Comparison of ENCODE assay signal across 8 cellular contexts in the genomic region with DNA sequence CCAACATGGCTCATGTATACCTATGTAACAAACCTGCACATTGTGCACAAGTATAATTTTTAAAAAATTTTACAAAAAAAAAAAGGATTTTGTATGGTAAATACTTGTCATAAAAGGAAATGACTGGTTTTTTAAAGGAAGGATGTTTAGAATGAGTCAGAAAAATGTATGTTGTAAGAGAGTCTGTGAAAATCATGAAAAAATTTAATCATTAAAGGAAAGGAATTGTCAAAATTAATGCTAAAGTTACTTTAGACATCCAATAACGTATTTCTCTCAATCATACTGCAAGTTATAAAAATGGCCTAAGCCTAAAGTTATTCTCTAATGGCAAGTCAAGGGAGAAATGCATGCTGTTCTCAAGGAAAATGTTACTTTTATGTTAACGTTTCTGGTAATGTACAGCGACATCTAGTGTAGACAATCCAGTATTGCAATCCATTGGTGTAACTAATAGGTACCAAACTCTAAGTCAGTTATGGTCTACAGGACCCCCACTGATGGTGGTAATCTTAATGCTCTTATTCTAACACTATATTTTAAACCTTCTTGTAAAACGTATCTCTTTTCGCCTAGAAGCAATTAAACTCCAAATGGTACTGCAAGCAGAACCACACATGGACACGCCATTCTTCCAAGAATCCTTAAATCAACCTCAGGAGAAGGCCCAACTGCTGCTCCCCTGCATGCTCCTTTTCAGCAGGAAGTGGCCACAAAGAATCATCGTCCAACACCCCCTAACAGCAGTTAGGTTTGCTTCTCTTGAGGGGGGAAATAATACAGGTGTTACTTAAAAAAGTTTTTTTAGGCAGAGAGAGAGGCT. TPM values are rescaled to one million over a fixed set of nuclear protein-coding genes. Genes with fewer than 3 reads are reported as not detected.
DNase-seq lines count a peak whose midpoint lies in the region; ATAC-seq and TF ChIP-seq lines count a peak whose summit lies in the region.

No MANE protein-coding gene starts in this region.

- H3K27me3 Mint-ChIP-seq in immature natural killer cell (ENCODE audit: low read depth in 3 of 3) = no peaks in the 10 kb centered on the region

- DNase-seq in AG04450 (ENCODE audit: low read depth, low spot score) (no peak), NCI-H1694 treated with DMSO at 0.1 percent for 48 hours (lab: John Stamatoyannopoulos, UW) (peak; percentile 66), adipocyte (ENCODE audit: low read depth) (peak; percentile 82), immature natural killer cell (peak; percentile 40 to 53 (median 50)), vagina (ENCODE audit: extremely low spot score in 2 of 2) (no peak)
- no peak for DNase-seq in stimulated activated naive CD8-positive, alpha-beta T cell treated with anti-CD3 and anti-CD28 coated beads, Interleukin-15, Interleukin-2, amounts not matched to agents 100 U/mL and 50 U/mL, for 24 hours

- peaks cover 0 to 4% of the 10 kb centered on the region in 2 donors for H3K4me1 Mint-ChIP-seq in immature natural killer cell

- no peaks in the 10 kb centered on the region for H3K36me3 Mint-ChIP-seq in immature natural killer cell

- no peaks in the 10 kb centered on the region for H3K9me3 ChIP-seq in AG04450 (ENCODE audit: control insufficient read depth, insufficient read depth, low read length)
- H3K9me3 ChIP-seq in adipocyte (ENCODE audit: control insufficient read depth, low read length) = no peaks in the 10 kb centered on the region
- no peaks in the 10 kb centered on the region for H3K9me3 ChIP-seq in vagina

- H3K9me3 Mint-ChIP-seq in immature natural killer cell = no peaks in the 10 kb centered on the region

- no peak for TF ChIP-seq POLR2A in vagina (IDR thresholded peaks at IDR 0.05)

- H3K4me3 ChIP-seq in AG04450 (ENCODE audit: low read depth, low read length) (no peak overlapping the region), adipocyte (ENCODE audit: low read length) (no peak overlapping the region), vagina (no peak overlapping the region)

- H3K27ac ChIP-seq in AG04450 (ENCODE audit: low read depth, low read length) = peak overlapping the region; percentile 71
- H3K27ac ChIP-seq in vagina = no peak overlapping the region

- peak; percentile 69 for TF ChIP-seq CTCF in AG04450 (IDR thresholded peaks at IDR 0.05; ENCODE audit: low read depth, low read length)
- peak; percentile 67 for TF ChIP-seq CTCF in GM12874 (IDR thresholded peaks at IDR 0.05; ENCODE audit: insufficient read depth, low read depth, low read length)
- TF ChIP-seq CTCF in vagina (IDR thresholded peaks at IDR 0.05) = peak; percentile 20 to 54 (median 54)

- no peak overlapping the region for H3K4me3 Mint-ChIP-seq in immature natural killer cell

- H3K9ac ChIP-seq in adipocyte (ENCODE audit: low read length) = no peak overlapping the region

- POLR2A ChIA-PET in AG04450 (lab: Yijun Ruan, JAX) = interaction anchor here (0.9 kb wide), 1 partner anchor 36 kb away, joined by 3 read pairs; the partner anchor contains the start of gene NCEH1

- CTCF ChIA-PET in AG04450 (lab: Charles Lee) = interaction anchor here (1.0 to 3.9 kb wide), 8 partner anchors 8 to 94 kb away, joined by 3 to 47 read pairs (median 4); partner anchors contain the start of gene ECT2

- H3K27me3 ChIP-seq in AG04450 (ENCODE audit: control insufficient read depth, insufficient read depth, low read length) (no peaks in the 10 kb centered on the region), adipocyte (replicated peaks; ENCODE audit: control insufficient read depth, insufficient read depth, low read length) (no peaks in the 10 kb centered on the region), vagina (no peaks in the 10 kb centered on the region)

- H3K27ac Mint-ChIP-seq in immature natural killer cell = no peak overlapping the region

- intact Hi-C loops in vagina (cut with DNase I) = no loop called here

- H3K4me1 ChIP-seq in adipocyte (ENCODE audit: control insufficient read depth, insufficient read depth, low read length) = peaks cover 15% of the 10 kb centered on the region
- H3K4me1 ChIP-seq in vagina = peaks cover 31% of the 10 kb centered on the region

- ATAC-seq in HG02870 (IDR thresholded peaks at IDR 0.05; ENCODE audit: unreplicated experiment) = no peak
- ATAC-seq in stimulated activated naive CD8-positive, alpha-beta T cell treated with anti-CD3 and anti-CD28 coated beads, Interleukin-15, Interleukin-2, amounts not matched to agents 100 U/mL and 50 U/mL, for 24 hours = no peak

- H3K36me3 ChIP-seq in adipocyte (ENCODE audit: control insufficient read depth, insufficient read depth, low read length, severe bottlenecking) (no peaks in the 10 kb centered on the region), vagina (no peaks in the 10 kb centered on the region)

RNA-seq across cellular contexts. Expression of gene NCEH1, which starts 35.3 kb away (rescaled TPM):
- 11.9 and 14.6 TPM in 2 replicates for polyA plus RNA-seq in AG04450 (2011; rRNA removed)
- polyA minus RNA-seq in AG04450 (2011; rRNA and poly(A)+ RNA removed) = 14.8 and 16.3 TPM in 2 replicates
- 1 to 10 TPM; 3.0 to 7.1 (median 4.5) TPM for polyA plus RNA-seq in immature natural killer cell
- 7.4 TPM for total RNA-seq in vagina

Comparison
In these comparisons a context has a peak if more than half of its experiments do, and no peak if none do; other contexts are left out.
1. DNase-seq: peak in NCI-H1694 treated with DMSO at 0.1 percent for 48 hours (single experiment), adipocyte (single experiment) and immature natural killer cell (3 of 3); none in AG04450 (single experiment), vagina (0 of 2) and stimulated activated naive CD8-positive, alpha-beta T cell treated with anti-CD3 and anti-CD28 coated beads, Interleukin-15, Interleukin-2, amounts not matched to agents 100 U/mL and 50 U/mL, for 24 hours (single experiment).
2. Peak in every context shown above with its lines, with median percentiles within 50 percentile points of each other: CTCF ChIP-seq.